Comparison of ENCODE assay signal across 10 cellular contexts in genomic region chr14:93044601-93045000, GRCh38.
A peak's percentile ranks its signal among the peaks of the same experiment; 100 is the strongest.
DNase-seq lines count a peak whose midpoint lies in the region; ATAC-seq and TF ChIP-seq lines count a peak whose summit lies in the region.
"Had no signal": no experiment of that assay in that cellular context is flagged by ENCODE, and none has a peak within 500 bp of the region (broad histone marks: within the 10 kb centered on the region; RNA-seq: fewer than 3 reads in every experiment).

No MANE protein-coding gene starts in this region.

- no peaks in the 10 kb centered on the region for H3K9me2 ChIP-seq in HCT116 (ENCODE audit: insufficient read depth)
- no peaks in the 10 kb centered on the region for H3K9me2 ChIP-seq in MM.1S (replicated peaks; ENCODE audit: insufficient read depth, low read length)

- TF ChIP-seq CTCF in 22Rv1 (IDR thresholded peaks at IDR 0.05) (no peak), HCT116 (IDR thresholded peaks at IDR 0.05 in 2 of 3, conservative IDR thresholded peaks at IDR 0.05 in 1 of 3; ENCODE audit: borderline replicate concordance in 1 of 3, insufficient read depth in 1 of 3, low read depth in 2 of 3, low read length in 2 of 3) (no peak), MM.1S (IDR thresholded peaks at IDR 0.05; ENCODE audit: low read length) (no peak)

- ATAC-seq in HCT116 (no peak), left colon (peak; percentile 9)

- POLR2A ChIA-PET in HCT116 (lab: Charles Lee) = no interaction called here

- H3K4me2 ChIP-seq in HCT116 (ENCODE audit: low read length) (peak overlapping the region; percentile 76), MM.1S (ENCODE audit: low read depth, low read length) (no peak overlapping the region)

- TF ChIP-seq RAD21 in HCT116 (IDR thresholded peaks at IDR 0.05; ENCODE audit: low read depth) = no peak

- H3F3A ChIP-seq in MM.1S (ENCODE audit: insufficient read depth, low read length) = no peaks in the 10 kb centered on the region

- H3K27me3 ChIP-seq in HCT116 (ENCODE audit: insufficient read depth, low read length) = no peaks in the 10 kb centered on the region
- H3K27me3 ChIP-seq in MM.1S (replicated peaks; ENCODE audit: insufficient read depth, low read length) = no peaks in the 10 kb centered on the region

- no peak for TF ChIP-seq POLR2A in HCT116 (IDR thresholded peaks at IDR 0.05; ENCODE audit: borderline replicate concordance, extremely low read depth, insufficient read depth, insufficient read length)

- H3K4me3 ChIP-seq in HCT116 (replicated peaks in 1 of 2; ENCODE audit: low read depth in 1 of 2, low read length in 2 of 2) (peak overlapping the region in 1 of 2 experiments; percentile 45; a peak in 3 of 4 replicates), MM.1S (ENCODE audit: low read length) (no peak overlapping the region)
- H3K4me3 ChIP-seq: SK-N-MC had no signal

- intact Hi-C loops in HCT116 (cut with micrococcal nuclease) = no loop called here
- intact Hi-C loops in left colon (cut with DNase I, micrococcal nuclease) = no loop called here

- DNase-seq in HCT116 (ENCODE audit: low read depth, low spot score) (no peak), SW480 (ENCODE audit: low spot score) (peak; percentile 66), left colon (no peak), MM.1S (no peak), DMS153 (lab: John Stamatoyannopoulos, UW) (no peak), SW 1271 (lab: John Stamatoyannopoulos, UW) (no peak), NCI-H1092 (lab: John Stamatoyannopoulos, UW) (no peak)
- DNase-seq: AML-193 had no signal

- BruUV-seq in HCT116 (replicated peaks; lab: Mats Ljungman, UMichigan) = no TSS peak

- peak overlapping the region; percentile 57 for H3K9ac ChIP-seq in HCT116 (ENCODE audit: low read length)
- no peak overlapping the region for H3K9ac ChIP-seq in MM.1S (ENCODE audit: low read length)

- H3K27ac ChIP-seq in 22Rv1 (peak overlapping the region; percentile 81), HCT116 (ENCODE audit: low read depth, low read length) (peak overlapping the region; percentile 86), MM.1S (ENCODE audit: low read length) (no peak overlapping the region)

- H3K79me2 ChIP-seq in HCT116 (ENCODE audit: insufficient read depth, low read length) (peaks cover 33% of the 10 kb centered on the region; the same call in 1 of the 2 replicates), MM.1S (ENCODE audit: low read length) (no peaks in the 10 kb centered on the region)

- CTCF ChIA-PET in HCT116 (lab: Charles Lee) = no interaction called here

- RAD21 ChIA-PET in HCT116 (lab: Charles Lee; ENCODE audit: low non-redundant PET in 1 of 2, low total read pairs in 2 of 2, uncharacterized antibody in 2 of 2, unreplicated experiment in 2 of 2) = no interaction called here

- no peak overlapping the region for H2AFZ ChIP-seq in HCT116 (ENCODE audit: low read depth, low read length, poor library complexity, severe bottlenecking)
- no peak overlapping the region for H2AFZ ChIP-seq in MM.1S (ENCODE audit: low read length)

- no peaks in the 10 kb centered on the region for H3K36me3 ChIP-seq in HCT116 (ENCODE audit: control insufficient read depth in 1 of 2, insufficient read depth in 2 of 2, low read length in 2 of 2)
- H3K36me3 ChIP-seq in MM.1S (replicated peaks; ENCODE audit: insufficient read depth, low read length) = no peaks in the 10 kb centered on the region

- H4K20me1 ChIP-seq in HCT116 (ENCODE audit: insufficient read depth) (no peaks in the 10 kb centered on the region), MM.1S (ENCODE audit: insufficient read depth, low read length) (no peaks in the 10 kb centered on the region)

- H3K4me1 ChIP-seq in HCT116 (ENCODE audit: control insufficient read depth in 1 of 2, insufficient read depth in 2 of 2, low read length in 2 of 2) (peaks cover 65 to 90% of the 10 kb centered on the region in 2 experiments), MM.1S (ENCODE audit: low read length) (no peaks in the 10 kb centered on the region)

- H3K9me3 ChIP-seq in HCT116 (ENCODE audit: control insufficient read depth in 1 of 2, insufficient read depth in 1 of 2, low read depth in 1 of 2, low read length in 2 of 2) (no peaks in the 10 kb centered on the region), MM.1S (replicated peaks; ENCODE audit: insufficient read depth, low read length) (no peaks in the 10 kb centered on the region)

TF ChIP-seq in HCT116, 20 proteins besides CTCF, POLR2A, EP300 and RAD21:
- TF ChIP-seq YY1 (IDR thresholded peaks at IDR 0.05; ENCODE audit: extremely low read depth, insufficient replicate concordance, low read depth, low read length) (no peak), MAX (IDR thresholded peaks at IDR 0.05) (no peak), SP1 (IDR thresholded peaks at IDR 0.05; ENCODE audit: low read depth) (no peak), EZH2 (IDR thresholded peaks at IDR 0.05) (no peak), SRF (IDR thresholded peaks at IDR 0.05; ENCODE audit: low read depth) (no peak), ELF1 (IDR thresholded peaks at IDR 0.05; ENCODE audit: borderline replicate concordance, low read depth) (no peak), ZFX (IDR thresholded peaks at IDR 0.05) (no peak), ZBTB33 (IDR thresholded peaks at IDR 0.05; ENCODE audit: extremely low read depth, insufficient replicate concordance, low read length) (no peak), FOSL1 (IDR thresholded peaks at IDR 0.05; ENCODE audit: low read depth) (no peak), SIN3A (IDR thresholded peaks at IDR 0.05; ENCODE audit: low read depth) (no peak), EZH2phosphoT487 (IDR thresholded peaks at IDR 0.05; ENCODE audit: borderline replicate concordance) (no peak), REST (IDR thresholded peaks at IDR 0.05; ENCODE audit: low read depth) (no peak), CEBPB (IDR thresholded peaks at IDR 0.05; ENCODE audit: low read depth) (no peak), CBX3 (IDR thresholded peaks at IDR 0.05; ENCODE audit: low read depth) (no peak), EGR1 (IDR thresholded peaks at IDR 0.05; ENCODE audit: low read depth) (no peak), TCF7L2 (IDR thresholded peaks at IDR 0.05; ENCODE audit: borderline replicate concordance, extremely low read depth, insufficient read depth, insufficient read length) (no peak), JUND (IDR thresholded peaks at IDR 0.05) (no peak), ATF3 (IDR thresholded peaks at IDR 0.05) (no peak)
